In the genomic region with DNA sequence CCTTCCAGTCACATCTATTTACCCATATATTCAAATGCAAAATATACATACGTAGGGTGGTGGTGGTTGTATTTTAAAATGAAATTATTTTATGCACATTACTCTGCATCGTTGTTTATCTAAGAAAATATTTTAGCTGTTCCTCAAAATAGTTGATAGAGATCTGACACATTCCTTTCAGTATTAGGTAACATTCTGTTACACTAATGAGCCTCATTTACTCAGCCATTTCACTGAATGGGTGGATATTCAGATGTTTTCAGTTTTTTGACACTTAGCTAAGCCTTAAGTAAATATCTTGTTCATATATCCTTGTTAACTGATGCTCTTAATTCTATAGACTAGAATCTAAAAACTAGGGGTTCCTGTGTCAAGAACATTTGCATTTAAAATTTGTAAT, we compare ENCODE assay signal across 32 cellular contexts.
DNase-seq lines count a peak whose midpoint lies in the region; ATAC-seq and TF ChIP-seq lines count a peak whose summit lies in the region.
"Had no signal": no experiment of that assay in that cellular context is flagged by ENCODE, and none has a peak within 500 bp of the region (broad histone marks: within the 10 kb centered on the region; RNA-seq: fewer than 3 reads in every experiment).

No MANE protein-coding gene starts in this region.

- POLR2A ChIA-PET in SK-N-SH (lab: Yijun Ruan, JAX): no interaction called here

- ATAC-seq in SK-N-SH treated with all-trans-retinoic acid at 6 μM for 48 hours (peak; percentile 16; the same call in 1 of the 3 replicates), HG02981 (IDR thresholded peaks at IDR 0.05; ENCODE audit: unreplicated experiment) (no peak)
- ATAC-seq: activated T-cell treated with anti-CD3 and anti-CD28 coated beads, Interleukin-2, amount 50 U/mL, for 72 hours; HCT116; HepG2 had no signal

- H4K20me1 ChIP-seq in SK-N-SH (ENCODE audit: insufficient read depth): no peaks in the 10 kb centered on the region
- H4K20me1 ChIP-seq in fibroblast of lung (ENCODE audit: control insufficient read depth, extremely low read depth, insufficient read depth, low read length): no peaks in the 10 kb centered on the region

- TF ChIP-seq EP300 in SK-N-SH (IDR thresholded peaks at IDR 0.05; ENCODE audit: borderline replicate concordance in 1 of 2, low read depth in 1 of 2, low read length in 1 of 2): no peak

- peaks cover 19% of the 10 kb centered on the region for H3F3A ChIP-seq in SK-N-SH (replicated peaks; ENCODE audit: insufficient read depth)

- H3K27me3 ChIP-seq in SK-N-SH (ENCODE audit: insufficient read depth) (no peaks in the 10 kb centered on the region), fibroblast of lung (ENCODE audit: control insufficient read depth, insufficient read depth, low read length) (no peaks in the 10 kb centered on the region), skeletal muscle satellite cell (ENCODE audit: control insufficient read depth, insufficient read depth, low read length) (no peaks in the 10 kb centered on the region)
- H3K27me3 ChIP-seq: cardiac muscle cell, Peyer's patch, stomach, thyroid gland had no signal

- WGBS in SK-N-SH (ENCODE audit: low lambda C conversion rate): 61% methylated on average over 2 of the region's 2 CpGs

- H3K27ac ChIP-seq in SK-N-SH (ENCODE audit: low read depth in 2 of 2, low read length in 1 of 2): no peak overlapping the region
- no peak overlapping the region for H3K27ac ChIP-seq in fibroblast of lung (ENCODE audit: insufficient read depth, low read length)
- H3K27ac ChIP-seq: 22Rv1, cardiac muscle cell, coronary artery, HL-60, Peyer's patch, stomach, thyroid gland had no signal

- no peak overlapping the region for H3K4me3 ChIP-seq in SK-N-SH (ENCODE audit: low read depth in 2 of 2, low read length in 1 of 2)
- H3K4me3 ChIP-seq in fibroblast of lung (replicated peaks in 1 of 4; ENCODE audit: control extremely low read depth in 1 of 4, insufficient read depth in 1 of 4, low read depth in 3 of 4, low read length in 4 of 4): no peak overlapping the region
- H3K4me3 ChIP-seq in skeletal muscle satellite cell (ENCODE audit: low read length): no peak overlapping the region
- H3K4me3 ChIP-seq: cardiac muscle cell, coronary artery, Peyer's patch, stomach, thyroid gland had no signal

- H3K4me1 ChIP-seq in SK-N-SH (ENCODE audit: control insufficient read depth in 1 of 2, insufficient read depth in 2 of 2, low read depth in 1 of 2, low read length in 1 of 2) (no peaks in the 10 kb centered on the region; a peak in 1 of 4 replicates), fibroblast of lung (ENCODE audit: control insufficient read depth, extremely low read depth, insufficient read depth, low read length) (peaks cover 4% of the 10 kb centered on the region), skeletal muscle satellite cell (ENCODE audit: control insufficient read depth, insufficient read depth, low read length) (no peaks in the 10 kb centered on the region)
- H3K4me1 ChIP-seq: Peyer's patch, stomach, thyroid gland had no signal

- H3K36me3 ChIP-seq in SK-N-SH (replicated peaks in 1 of 2; ENCODE audit: control insufficient read depth in 1 of 2, insufficient read depth in 2 of 2, low read length in 1 of 2): peaks cover 14 to 15% of the 10 kb centered on the region in 2 experiments
- peaks cover 2% of the 10 kb centered on the region for H3K36me3 ChIP-seq in fibroblast of lung (ENCODE audit: control insufficient read depth, insufficient read depth, low read length)
- H3K36me3 ChIP-seq in skeletal muscle satellite cell (ENCODE audit: insufficient read depth, low read length): peaks cover 5% of the 10 kb centered on the region
- H3K36me3 ChIP-seq: cardiac muscle cell, Peyer's patch had no signal

- H3K9me3 ChIP-seq in SK-N-SH (no peaks in the 10 kb centered on the region), fibroblast of lung (ENCODE audit: control insufficient read depth, insufficient read depth, low read depth, low read length) (no peaks in the 10 kb centered on the region), skeletal muscle satellite cell (replicated peaks; ENCODE audit: low read length) (no peaks in the 10 kb centered on the region)
- H3K9me3 ChIP-seq: Peyer's patch, stomach, thyroid gland had no signal

- DNase-seq in SK-N-SH: no peak
- DNase-seq in amniotic epithelial cell (ENCODE audit: low read depth): peak; percentile 31
- peak in 1 of 2 donors; percentile 47 for DNase-seq in fibroblast of lung (ENCODE audit: low read depth in 2 of 2)
- no peak for DNase-seq in COLO829 (ENCODE audit: low spot score)
- no peak for DNase-seq in activated CD8-positive, alpha-beta memory T cell treated with anti-CD3 and anti-CD28 coated beads, Interleukin-2, amount 50 U/mL, for 48 hours
- DNase-seq: activated B cell treated with CpG ODN at 0.5 μM for 24 hours; activated CD4-positive, alpha-beta T cell treated with anti-CD3 and anti-CD28 coated beads, Interleukin-2, amount 50 U/mL, for 1 hour; activated naive CD4-positive, alpha-beta T cell treated with Interleukin-2 at 50 U/mL for 16 hours; activated T-cell treated with anti-CD3 and anti-CD28 coated beads, Interleukin-2, amount 50 U/mL, for 72 hours; AML-193; amygdala; CD4-positive, alpha-beta T cell; DMS153; GDM1; NCI-H1694 treated with DMSO at 0.1 percent for 48 hours; NCI-H2171 treated with DMSO at 0.1 percent for 48 hours; NCI-H524; Peyer's patch; SHP77 treated with DMSO at 0.1 percent for 48 hours; stimulated activated CD4-positive, alpha-beta T cell treated with anti-CD3 and anti-CD28 coated beads, Interleukin-2, amount 100 ng/mL, for 24 hours; stomach; T1000; thyroid gland had no signal

- CTCF ChIA-PET in SK-N-SH (lab: Yijun Ruan, JAX): interaction anchor here (0.9 to 1.9 kb wide), 3 partner anchors 20 to 118 kb away, joined by 3 to 6 read pairs (median 3); no protein-coding TSS in a partner anchor

- H3K79me2 ChIP-seq in SK-N-SH (ENCODE audit: insufficient read depth) (peaks cover 10% of the 10 kb centered on the region; the same call in 1 of the 2 replicates), fibroblast of lung (ENCODE audit: control insufficient read depth, insufficient read depth, low read length) (no peaks in the 10 kb centered on the region)

- no peak for TF ChIP-seq RAD21 in SK-N-SH (IDR thresholded peaks at IDR 0.05; ENCODE audit: low read length)

- H3K4me2 ChIP-seq in SK-N-SH: no peak overlapping the region
- H3K4me2 ChIP-seq in fibroblast of lung (ENCODE audit: extremely low read depth, insufficient read depth, low read length): peak overlapping the region; percentile 40
- peak overlapping the region; percentile 37 for H3K4me2 ChIP-seq in skeletal muscle satellite cell (ENCODE audit: low read length)

- no peaks in the 10 kb centered on the region for H3K9me2 ChIP-seq in SK-N-SH

- H3K9ac ChIP-seq in SK-N-SH: no peak overlapping the region
- H3K9ac ChIP-seq in fibroblast of lung (ENCODE audit: insufficient read depth, low read length): no peak overlapping the region
- no peak overlapping the region for H3K9ac ChIP-seq in skeletal muscle satellite cell (ENCODE audit: low read depth, low read length)

- H2AFZ ChIP-seq in SK-N-SH (ENCODE audit: low read depth) (no peak overlapping the region), fibroblast of lung (ENCODE audit: low read length) (no peak overlapping the region)

- TF ChIP-seq CTCF in SK-N-SH (IDR thresholded peaks at IDR 0.05) (no peak), fibroblast of lung (conservative IDR thresholded peaks at IDR 0.05 in 1 of 2, IDR thresholded peaks at IDR 0.05 in 1 of 2; ENCODE audit: low read depth in 1 of 2, low read length in 2 of 2) (no peak)

TF ChIP-seq in SK-N-SH treated with all-trans-retinoic acid at 6 μM for 48 hours, 23 proteins besides CTCF, POLR2A, EP300 and RAD21 (continues in another document):
- TF ChIP-seq CSDC2 (CRISPR knock-in tag; IDR thresholded peaks at IDR 0.05): no peak
- no peak for TF ChIP-seq OSR1 (CRISPR knock-in tag; IDR thresholded peaks at IDR 0.05)
- TF ChIP-seq, protein P1, sequence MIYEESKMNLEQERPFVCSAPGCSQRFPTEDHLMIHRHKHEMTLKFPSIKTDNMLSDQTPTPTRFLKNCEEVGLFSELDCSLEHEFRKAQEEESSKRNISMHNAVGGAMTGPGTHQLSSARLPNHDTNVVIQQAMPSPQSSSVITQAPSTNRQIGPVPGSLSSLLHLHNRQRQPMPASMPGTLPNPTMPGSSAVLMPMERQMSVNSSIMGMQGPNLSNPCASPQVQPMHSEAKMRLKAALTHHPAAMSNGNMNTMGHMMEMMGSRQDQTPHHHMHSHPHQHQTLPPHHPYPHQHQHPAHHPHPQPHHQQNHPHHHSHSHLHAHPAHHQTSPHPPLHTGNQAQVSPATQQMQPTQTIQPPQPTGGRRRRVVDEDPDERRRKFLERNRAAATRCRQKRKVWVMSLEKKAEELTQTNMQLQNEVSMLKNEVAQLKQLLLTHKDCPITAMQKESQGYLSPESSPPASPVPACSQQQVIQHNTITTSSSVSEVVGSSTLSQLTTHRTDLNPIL (CRISPR knock-in tag; IDR thresholded peaks at IDR 0.05; ENCODE audit: low read depth): no peak

TF ChIP-seq in SK-N-SH, 30 proteins besides CTCF, POLR2A, EP300 and RAD21 (continues in another document):
- no peak for TF ChIP-seq FOXJ3 (CRISPR knock-in tag; IDR thresholded peaks at IDR 0.05)
- no peak for TF ChIP-seq FOSL2 (IDR thresholded peaks at IDR 0.05; ENCODE audit: borderline replicate concordance, low read depth)
- no peak for TF ChIP-seq SIN3A (IDR thresholded peaks at IDR 0.05; ENCODE audit: borderline replicate concordance, low read depth, low read length)
- TF ChIP-seq, protein P2, sequence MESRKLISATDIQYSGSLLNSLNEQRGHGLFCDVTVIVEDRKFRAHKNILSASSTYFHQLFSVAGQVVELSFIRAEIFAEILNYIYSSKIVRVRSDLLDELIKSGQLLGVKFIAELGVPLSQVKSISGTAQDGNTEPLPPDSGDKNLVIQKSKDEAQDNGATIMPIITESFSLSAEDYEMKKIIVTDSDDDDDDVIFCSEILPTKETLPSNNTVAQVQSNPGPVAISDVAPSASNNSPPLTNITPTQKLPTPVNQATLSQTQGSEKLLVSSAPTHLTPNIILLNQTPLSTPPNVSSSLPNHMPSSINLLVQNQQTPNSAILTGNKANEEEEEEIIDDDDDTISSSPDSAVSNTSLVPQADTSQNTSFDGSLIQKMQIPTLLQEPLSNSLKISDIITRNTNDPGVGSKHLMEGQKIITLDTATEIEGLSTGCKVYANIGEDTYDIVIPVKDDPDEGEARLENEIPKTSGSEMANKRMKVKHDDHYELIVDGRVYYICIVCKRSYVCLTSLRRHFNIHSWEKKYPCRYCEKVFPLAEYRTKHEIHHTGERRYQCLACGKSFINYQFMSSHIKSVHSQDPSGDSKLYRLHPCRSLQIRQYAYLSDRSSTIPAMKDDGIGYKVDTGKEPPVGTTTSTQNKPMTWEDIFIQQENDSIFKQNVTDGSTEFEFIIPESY (IDR thresholded peaks at IDR 0.05; ENCODE audit: borderline replicate concordance, low read depth): no peak
- no peak for TF ChIP-seq MEF2A (IDR thresholded peaks at IDR 0.05; ENCODE audit: borderline replicate concordance, low read depth)
- no peak for TF ChIP-seq TAF1 (IDR thresholded peaks at IDR 0.05; ENCODE audit: borderline replicate concordance, low read depth, low read length)
- no peak for TF ChIP-seq YY1 (IDR thresholded peaks at IDR 0.05; ENCODE audit: low read depth)
- no peak for TF ChIP-seq RXRA (IDR thresholded peaks at IDR 0.05; ENCODE audit: borderline replicate concordance, low read depth)
- no peak for TF ChIP-seq CHD2 (IDR thresholded peaks at IDR 0.05; ENCODE audit: low read length, partially characterized antibody)
